8 cellular contexts compared by ENCODE assay signal in the genomic region with DNA sequence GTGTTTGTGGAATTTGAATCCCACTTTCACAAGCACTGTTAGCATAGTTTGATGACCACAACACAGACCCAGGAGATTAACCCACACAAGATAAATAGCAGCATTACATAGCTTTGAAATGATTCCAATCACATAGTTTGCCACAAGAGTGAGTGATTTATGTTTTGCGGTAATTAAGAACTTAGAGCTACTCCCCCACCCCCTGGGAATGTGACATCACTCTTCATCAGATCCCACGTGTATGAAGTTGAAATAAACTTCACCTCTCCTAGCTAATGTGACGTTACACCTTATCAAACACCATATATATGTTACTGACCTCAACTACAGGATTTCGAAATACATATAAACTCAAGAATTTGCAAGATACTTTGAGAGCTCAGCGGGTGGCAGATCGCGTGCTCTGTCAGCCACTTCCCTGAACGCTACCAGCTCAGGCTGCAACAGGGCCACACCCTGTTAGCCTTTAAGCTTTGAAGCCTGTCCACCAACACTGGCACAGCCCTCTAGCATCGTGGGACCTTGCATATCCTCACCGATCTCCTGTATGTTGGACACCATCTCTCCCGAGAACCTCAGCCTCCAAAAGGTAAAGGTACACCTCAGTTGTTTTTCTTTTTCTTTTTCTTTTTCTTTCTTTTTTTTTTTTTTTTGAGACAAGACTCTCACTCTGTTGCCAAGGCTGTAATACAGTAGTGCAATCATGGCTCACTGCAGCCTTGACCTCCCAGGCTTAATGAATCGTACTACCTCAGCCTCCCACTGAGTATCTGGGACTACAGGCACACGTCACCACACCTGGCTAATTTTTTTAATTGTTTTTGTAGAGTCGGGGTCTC. TPM values are rescaled to one million over a fixed set of nuclear protein-coding genes. Genes with fewer than 3 reads are reported as not detected.
DNase-seq lines count a peak whose midpoint lies in the region; ATAC-seq, FAIRE-seq and TF ChIP-seq lines count a peak whose summit lies in the region.

No MANE protein-coding gene starts in this region.

- H3K9me3 ChIP-seq in IMR-90 (ENCODE audit: control insufficient read depth, insufficient read depth, low read length), result no peaks in the 10 kb centered on the region
- no peaks in the 10 kb centered on the region for H3K9me3 ChIP-seq in kidney (ENCODE audit: control insufficient read depth in 1 of 2, low read length in 2 of 2)
- no peaks in the 10 kb centered on the region for H3K9me3 ChIP-seq in ovary

- in situ Hi-C loops in IMR-90 (cut with MboI; ENCODE audit: low sequenced_read_pairs), result no loop called here

- H3K56ac ChIP-seq in IMR-90 (ENCODE audit: extremely low read depth, insufficient read depth, low read length), result no peak overlapping the region

- POLR2A ChIA-PET in IMR-90 (lab: Charles Lee; ENCODE audit: unreplicated experiment), result no interaction called here
- POLR2A ChIA-PET in activated B cell treated with CpG ODN at 0.5 μM for 24 hours (lab: Charles Lee), result interaction anchor here (0.6 kb wide), 1 partner anchor 26 kb away, joined by 5 read pairs; no protein-coding TSS in a partner anchor

- no peaks in the 10 kb centered on the region for H4K20me1 ChIP-seq in IMR-90 (ENCODE audit: insufficient read depth, low read length)

- H3K18ac ChIP-seq in IMR-90 (ENCODE audit: low read depth, low read length), result no peak overlapping the region

- H2AK5ac ChIP-seq in IMR-90 (ENCODE audit: low read depth, low read length), result 0 out of 2 replicates have a peak overlapping the region, but pooled peaks have one; percentile 27

- no peaks in the 10 kb centered on the region for H3K4me1 ChIP-seq in IMR-90 (ENCODE audit: control insufficient read depth, insufficient read depth, low read length)
- H3K4me1 ChIP-seq in kidney (ENCODE audit: control insufficient read depth in 1 of 2, insufficient read depth in 1 of 2, low read depth in 1 of 2, low read length in 2 of 2), result peaks cover 0 to 8% of the 10 kb centered on the region in 2 donors
- no peaks in the 10 kb centered on the region for H3K4me1 ChIP-seq in ovary (ENCODE audit: insufficient read depth)

- no peak overlapping the region; the same call in 1 of the 2 replicates for H3K4me2 ChIP-seq in IMR-90 (ENCODE audit: low read depth, low read length)

- CTCF ChIA-PET in IMR-90 (lab: Yijun Ruan, JAX), result no interaction called here
- CTCF ChIA-PET in activated B cell treated with CpG ODN at 0.5 μM for 24 hours (lab: Charles Lee), result no interaction called here

- H3K9me3 Mint-ChIP-seq in activated B cell treated with CpG ODN at 0.5 μM for 24 hours, result no peaks in the 10 kb centered on the region

- no peak overlapping the region for H3K23ac ChIP-seq in IMR-90 (ENCODE audit: low read depth, low read length)

- H3K9me1 ChIP-seq in IMR-90 (ENCODE audit: insufficient read depth, low read length), result 0 out of 2 replicates have a peak, but pooled peaks cover 5% of the 10 kb centered on the region

- H3K27me3 ChIP-seq in IMR-90 (ENCODE audit: control insufficient read depth, insufficient read depth, low read length) (peaks cover 17% of the 10 kb centered on the region), ovary (no peaks in the 10 kb centered on the region)

- no peak overlapping the region for H3K4me3 ChIP-seq in IMR-90 (ENCODE audit: insufficient read depth, low read depth, low read length)
- no peak overlapping the region for H3K4me3 ChIP-seq in kidney (ENCODE audit: low read length in 2 of 2)
- H3K4me3 ChIP-seq in ovary, result no peak overlapping the region

- TF ChIP-seq RAD21 in IMR-90 (IDR thresholded peaks at IDR 0.05; ENCODE audit: low read length), result no peak

- H2AFZ ChIP-seq in IMR-90 (replicated peaks; ENCODE audit: low read length, poor library complexity), result peak overlapping the region; percentile 63

- H3K36me3 ChIP-seq in IMR-90 (ENCODE audit: control insufficient read depth, insufficient read depth, low read length) (no peaks in the 10 kb centered on the region), kidney (ENCODE audit: control insufficient read depth in 1 of 2, insufficient read depth in 2 of 2, low read length in 2 of 2) (no peaks in the 10 kb centered on the region), ovary (no peaks in the 10 kb centered on the region)

- TF ChIP-seq EP300 in ovary (IDR thresholded peaks at IDR 0.05), result no peak

- no peak overlapping the region for H4K5ac ChIP-seq in IMR-90 (ENCODE audit: low read depth, low read length)

- H2AK9ac ChIP-seq in IMR-90 (replicated peaks; ENCODE audit: low read depth, low read length, poor library complexity), result no peak overlapping the region

- peak overlapping the region; percentile 14 for H3K27ac Mint-ChIP-seq in activated B cell treated with CpG ODN at 0.5 μM for 24 hours

- H4K8ac ChIP-seq in IMR-90 (ENCODE audit: low read depth in 2 of 2, low read length in 2 of 2), result no peak overlapping the region; a peak in 1 of 4 replicates

- no peak overlapping the region for H2BK5ac ChIP-seq in IMR-90 (ENCODE audit: low read depth, low read length, poor library complexity, severe bottlenecking)

- ATAC-seq in IMR-90 (ENCODE audit: low read depth) (no peak; the same call in 1 of the 2 replicates), activated B cell treated with CpG ODN at 0.5 μM for 24 hours (ENCODE audit: low read depth) (no peak), HG02973 (IDR thresholded peaks at IDR 0.05; ENCODE audit: unreplicated experiment) (no peak), GM21717 (IDR thresholded peaks at IDR 0.05; ENCODE audit: unreplicated experiment) (no peak)

- BruUV-seq in IMR-90 (replicated peaks; lab: Mats Ljungman, UMichigan), result no TSS peak

- TF ChIP-seq POLR2A in IMR-90 (IDR thresholded peaks at IDR 0.05; ENCODE audit: low read depth, low read length) (no peak), ovary (IDR thresholded peaks at IDR 0.05) (no peak)

- peak overlapping the region; percentile 63; the same call in 1 of the 2 replicates for H3K4ac ChIP-seq in IMR-90 (ENCODE audit: low read depth, low read length)

- no peak for TF ChIP-seq CTCF in IMR-90 (conservative IDR thresholded peaks at IDR 0.05; ENCODE audit: low read depth, low read length)
- TF ChIP-seq CTCF in activated B cell treated with CpG ODN at 0.5 μM for 24 hours (IDR thresholded peaks at IDR 0.05), result no peak
- no peak for TF ChIP-seq CTCF in kidney (IDR thresholded peaks at IDR 0.05; ENCODE audit: borderline replicate concordance, extremely low read depth, insufficient read depth)
- TF ChIP-seq CTCF in ovary (IDR thresholded peaks at IDR 0.05), result no peak

- H3K27me3 Mint-ChIP-seq in activated B cell treated with CpG ODN at 0.5 μM for 24 hours, result peaks cover 10% of the 10 kb centered on the region

- H3K4me1 Mint-ChIP-seq in activated B cell treated with CpG ODN at 0.5 μM for 24 hours, result peaks cover 22% of the 10 kb centered on the region

- peaks cover 5% of the 10 kb centered on the region for H3K36me3 Mint-ChIP-seq in activated B cell treated with CpG ODN at 0.5 μM for 24 hours (ENCODE audit: low read depth)

- H2BK120ac ChIP-seq in IMR-90 (ENCODE audit: low read depth, low read length), result no peak overlapping the region

- H2BK15ac ChIP-seq in IMR-90 (ENCODE audit: low read depth, low read length), result no peak overlapping the region

- dilution Hi-C loops in IMR-90 (cut with HindIII; ENCODE audit: low sequenced_read_pairs, unreplicated experiment), result no loop called here

- DNase-seq in COLO668 (lab: John Stamatoyannopoulos, UW; ENCODE audit: unreplicated experiment), result peak; percentile 20
- peak; percentile 86 for DNase-seq in IMR-90
- DNase-seq in activated B cell treated with CpG ODN at 0.5 μM for 24 hours, result no peak
- DNase-seq in kidney, result peak; percentile 70
- no peak for DNase-seq in ovary
- DNase-seq in NCI-H2081 (lab: John Stamatoyannopoulos, UW), result no peak

- 0 out of 4 replicates have a peak, but pooled peaks cover 0 to 3% of the 10 kb centered on the region in 2 experiments for H3K79me1 ChIP-seq in IMR-90 (ENCODE audit: low read depth in 1 of 2, low read length in 2 of 2)

- H2BK20ac ChIP-seq in IMR-90 (ENCODE audit: low read depth, low read length), result no peak overlapping the region

- no peak overlapping the region for H3K27ac ChIP-seq in IMR-90 (ENCODE audit: insufficient read depth, low read length)
- no peak overlapping the region for H3K27ac ChIP-seq in kidney (ENCODE audit: low read depth in 2 of 2, low read length in 2 of 2)
- no peak overlapping the region for H3K27ac ChIP-seq in ovary

- H3K9ac ChIP-seq in IMR-90 (ENCODE audit: low read depth, low read length) (no peak overlapping the region), kidney (ENCODE audit: low read length in 2 of 2) (no peak overlapping the region)

- no peak overlapping the region for H3K14ac ChIP-seq in IMR-90 (replicated peaks; ENCODE audit: low read depth, low read length)

- WGBS in IMR-90 (ENCODE audit: extremely low coverage in 2 of 2, insufficient read length in 1 of 2), 2 experiments, result 50% methylated on average over 11 of the region's 14 CpGs; no CpG with 5 or more reads in 1 of the 2 experiments
- 39 to 65% (median 39%) methylated on average over 14 of the region's 14 CpGs for WGBS in ovary, 3 donors

- no peak for FAIRE-seq in kidney (lab: Jason Lieb, UNC)

- H3K4me3 Mint-ChIP-seq in activated B cell treated with CpG ODN at 0.5 μM for 24 hours, result peak overlapping the region; percentile 66

- intact Hi-C loops in IMR-90 (cut with micrococcal nuclease) (no loop called here), activated B cell treated with CpG ODN at 0.5 μM for 24 hours (cut with micrococcal nuclease) (loop anchor here (2.0 kb wide), 2 partner anchors 15 to 1205 kb away; no protein-coding TSS in a partner anchor), kidney (cut with DNase I) (no loop called here), ovary (cut with DNase I) (no loop called here)

- no peak overlapping the region; the same call in 1 of the 2 replicates for H4K91ac ChIP-seq in IMR-90 (ENCODE audit: insufficient read depth, low read depth, low read length)

TF ChIP-seq in IMR-90, 13 proteins besides CTCF, POLR2A, EP300 and RAD21:
- TF ChIP-seq CEBPB (IDR thresholded peaks at IDR 0.05; ENCODE audit: low read depth, low read length) (peak; percentile 53; the same call in 1 of the 2 replicates), MAZ (IDR thresholded peaks at IDR 0.05; ENCODE audit: borderline replicate concordance, low read depth, low read length) (no peak)

RNA-seq across cellular contexts. Expression of gene AGTPBP1, which starts 1.8 kb away (rescaled TPM):
- total RNA-seq in IMR-90 (2012; rRNA removed) (9.0 and 14.4 TPM in 2 replicates), activated B cell treated with CpG ODN at 0.5 μM for 24 hours (25.9 and 26.7 TPM in 2 replicates), kidney (25.8 TPM), ovary (10 to 100 TPM in 6 of 7 donors, 1 to 10 TPM in 1; 8.0 to 17.3 (median 12.8) TPM)
- polyA plus RNA-seq in IMR-90 (2012; rRNA removed) (2.6 and 3.3 TPM in 2 replicates), kidney (ENCODE audit: insufficient read depth, low read depth, low replicate concordance) (4.1 TPM), ovary (1 to 10 TPM; 3.7 to 7.6 TPM)
- polyA plus RNA-seq in IMR-90 (2012; cell fraction: cytosol; rRNA removed), result 0.37 and 0.82 TPM in 2 replicates
- 0.41 and 5.5 TPM in 2 replicates for polyA plus RNA-seq in IMR-90 (2012; cell fraction: nucleus; rRNA removed; ENCODE audit: low replicate concordance)

Comparison
In these comparisons a context has a peak if more than half of its experiments do, and no peak if none do; other contexts are left out.
1. DNase-seq: peak in COLO668 (single experiment), IMR-90 (single experiment) and kidney (single experiment); none in activated B cell treated with CpG ODN at 0.5 μM for 24 hours (single experiment), ovary (0 of 5) and NCI-H2081 (0 of 2).